In the genomic region with DNA sequence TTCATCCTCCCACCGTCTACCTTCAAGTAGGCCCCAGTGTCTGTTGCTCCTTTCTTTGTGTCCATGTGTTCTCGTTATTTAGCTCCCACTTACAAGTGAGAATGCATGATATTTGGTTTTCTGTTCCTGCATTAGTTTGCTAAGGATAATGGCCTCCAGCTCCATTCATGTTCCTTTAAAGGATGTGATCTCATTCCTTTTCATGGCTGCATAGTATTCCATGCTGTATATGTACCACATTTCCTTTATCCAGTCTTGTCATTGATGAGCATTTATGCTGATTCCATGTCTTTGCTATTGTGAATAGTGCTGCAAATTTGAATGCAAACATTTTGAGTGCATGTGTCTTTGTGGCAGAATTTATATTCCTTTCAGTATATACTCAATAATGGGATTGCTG, we compare ENCODE assay signal across 29 cellular contexts.
"Had no signal": no experiment of that assay in that cellular context is flagged by ENCODE, and none has a peak within 500 bp of the region (broad histone marks: within the 10 kb centered on the region; RNA-seq: fewer than 3 reads in every experiment).

No MANE protein-coding gene starts in this region.

- H3K4me3 ChIP-seq: stomach, suprapubic skin, testis, thoracic aorta, thyroid gland, tibial artery, tibial nerve, transverse colon, upper lobe of left lung, upper lobe of right lung, uterus, vagina had no signal

- FAIRE-seq: urothelium cell line had no signal

- H3K4me1 ChIP-seq: stomach, suprapubic skin, testis, thyroid gland, tibial nerve, transverse colon, upper lobe of left lung, upper lobe of right lung, uterus, vagina had no signal

- H3K36me3 Mint-ChIP-seq: stimulated activated effector memory CD8-positive, alpha-beta T cell treated with anti-CD3 and anti-CD28 coated beads, Interleukin-12 subunit alpha, Interleukin-12 subunit beta, amount 100 ng/mL, for 72 hours; stimulated activated memory B cell treated with anti-CD40 and anti-IgM and Interleukin-4, amounts not matched to agents 10 μg/mL and 1 μg/mL and 100 μg/mL, for 72 hours; type B pancreatic cell had no signal

- H3K9me3 ChIP-seq: suprapubic skin, testis, thyroid gland, upper lobe of right lung, uterus, vagina had no signal

- H3K27me3 ChIP-seq: stomach, suprapubic skin, testis, thyroid gland, tibial artery, tibial nerve, transverse colon, upper lobe of left lung, upper lobe of right lung, uterus, vagina had no signal

- ATAC-seq: stimulated activated effector memory CD8-positive, alpha-beta T cell treated with anti-CD3 and anti-CD28 coated beads, Interleukin-12 subunit alpha, Interleukin-12 subunit beta, amount 100 ng/mL, for 72 hours; stimulated activated memory B cell treated with anti-CD40 and anti-IgM and Interleukin-4, amounts not matched to agents 10 μg/mL and 1 μg/mL and 100 μg/mL, for 72 hours; stimulated activated naive B cell treated with anti-CD40 and anti-IgM and Interleukin-4, amounts not matched to agents 10 μg/mL and 1 μg/mL and 100 μg/mL, for 72 hours; stimulated activated naive CD8-positive, alpha-beta T cell treated with anti-CD3 and anti-CD28 coated beads, Interleukin-15, amount 100 ng/mL, for 72 hours; stimulated activated naive CD8-positive, alpha-beta T cell treated with anti-CD3 and anti-CD28 coated beads, Interleukin-15, Interleukin-2, amounts not matched to agents 100 U/mL and 50 U/mL, for 24 hours; upper lobe of right lung had no signal

- H3K4me1 Mint-ChIP-seq: stimulated activated effector memory CD8-positive, alpha-beta T cell treated with anti-CD3 and anti-CD28 coated beads, Interleukin-12 subunit alpha, Interleukin-12 subunit beta, amount 100 ng/mL, for 72 hours; stimulated activated memory B cell treated with anti-CD40 and anti-IgM and Interleukin-4, amounts not matched to agents 10 μg/mL and 1 μg/mL and 100 μg/mL, for 72 hours; stimulated activated naive B cell treated with anti-CD40 and anti-IgM and Interleukin-4, amounts not matched to agents 10 μg/mL and 1 μg/mL and 100 μg/mL, for 72 hours; stimulated activated naive CD8-positive, alpha-beta T cell treated with anti-CD3 and anti-CD28 coated beads, Interleukin-15, amount 100 ng/mL, for 72 hours had no signal

- H3K36me3 ChIP-seq: stomach, suprapubic skin, thoracic aorta, thyroid gland, tibial artery, tibial nerve, transverse colon, upper lobe of left lung, upper lobe of right lung, uterus, vagina had no signal

- DNase-seq: stimulated activated CD4-positive, alpha-beta T cell treated with anti-CD3 and anti-CD28 coated beads, Interleukin-2, amount 100 ng/mL, for 48 hours; stimulated activated CD4-positive, alpha-beta T cell treated with anti-CD3 and anti-CD28 coated beads, Interleukin-4, amount 100 ng/mL, for 1 hour; stimulated activated CD4-positive, alpha-beta T cell treated with anti-CD3 and anti-CD28 coated beads, Interleukin-4, amount 100 ng/mL, for 24 hours; stimulated activated CD4-positive, alpha-beta T cell treated with anti-CD3 and anti-CD28 coated beads, Interleukin-4, amount 100 ng/mL, for 4 hours; stimulated activated CD8-positive, alpha-beta memory T cell treated with anti-CD3 and anti-CD28 coated beads, Interleukin-4, amount 100 ng/mL, for 48 hours; stimulated activated naive B cell treated with anti-CD40 and anti-IgM and Interleukin-4, amounts not matched to agents 10 μg/mL and 1 μg/mL and 100 μg/mL, for 72 hours; stimulated activated naive CD4-positive, alpha-beta T cell; stimulated activated naive CD4-positive, alpha-beta T cell treated with Interleukin-2 at 50 U/mL for 16 hours; stimulated activated naive CD8-positive, alpha-beta T cell treated with anti-CD3 and anti-CD28 coated beads, Interleukin-15, amount 100 ng/mL, for 72 hours; stimulated activated naive CD8-positive, alpha-beta T cell treated with anti-CD3 and anti-CD28 coated beads, Interleukin-15, Interleukin-2, amounts not matched to agents 100 U/mL and 50 U/mL, for 24 hours; stomach; substantia nigra; testis; thyroid gland; tibial artery; transverse colon; trophoblast cell; upper lobe of left lung; upper lobe of right lung; uterus had no signal

- H3K27ac ChIP-seq: stomach, suprapubic skin, testis, thoracic aorta, thyroid gland, tibial artery, tibial nerve, transverse colon, upper lobe of left lung, upper lobe of right lung, uterus, vagina had no signal

- H3K27ac Mint-ChIP-seq: stimulated activated effector memory CD8-positive, alpha-beta T cell treated with anti-CD3 and anti-CD28 coated beads, Interleukin-12 subunit alpha, Interleukin-12 subunit beta, amount 100 ng/mL, for 72 hours; stimulated activated memory B cell treated with anti-CD40 and anti-IgM and Interleukin-4, amounts not matched to agents 10 μg/mL and 1 μg/mL and 100 μg/mL, for 72 hours; stimulated activated naive B cell treated with anti-CD40 and anti-IgM and Interleukin-4, amounts not matched to agents 10 μg/mL and 1 μg/mL and 100 μg/mL, for 72 hours; stimulated activated naive CD8-positive, alpha-beta T cell treated with anti-CD3 and anti-CD28 coated beads, Interleukin-15, amount 100 ng/mL, for 72 hours; stimulated activated naive CD8-positive, alpha-beta T cell treated with anti-CD3 and anti-CD28 coated beads, Interleukin-15, Interleukin-2, amounts not matched to agents 100 ng/mL and 50 ng/mL, for 24 hours; type B pancreatic cell had no signal

- H3K4me3 Mint-ChIP-seq: stimulated activated effector memory CD8-positive, alpha-beta T cell treated with anti-CD3 and anti-CD28 coated beads, Interleukin-12 subunit alpha, Interleukin-12 subunit beta, amount 100 ng/mL, for 72 hours; stimulated activated memory B cell treated with anti-CD40 and anti-IgM and Interleukin-4, amounts not matched to agents 10 μg/mL and 1 μg/mL and 100 μg/mL, for 72 hours; stimulated activated naive B cell treated with anti-CD40 and anti-IgM and Interleukin-4, amounts not matched to agents 10 μg/mL and 1 μg/mL and 100 μg/mL, for 72 hours; stimulated activated naive CD8-positive, alpha-beta T cell treated with anti-CD3 and anti-CD28 coated beads, Interleukin-15, amount 100 ng/mL, for 72 hours; stimulated activated naive CD8-positive, alpha-beta T cell treated with anti-CD3 and anti-CD28 coated beads, Interleukin-15, Interleukin-2, amounts not matched to agents 100 ng/mL and 50 ng/mL, for 24 hours; type B pancreatic cell had no signal

- H3K27me3 Mint-ChIP-seq: stimulated activated naive CD8-positive, alpha-beta T cell treated with anti-CD3 and anti-CD28 coated beads, Interleukin-15, amount 100 ng/mL, for 72 hours; type B pancreatic cell had no signal
